In the genomic region with DNA sequence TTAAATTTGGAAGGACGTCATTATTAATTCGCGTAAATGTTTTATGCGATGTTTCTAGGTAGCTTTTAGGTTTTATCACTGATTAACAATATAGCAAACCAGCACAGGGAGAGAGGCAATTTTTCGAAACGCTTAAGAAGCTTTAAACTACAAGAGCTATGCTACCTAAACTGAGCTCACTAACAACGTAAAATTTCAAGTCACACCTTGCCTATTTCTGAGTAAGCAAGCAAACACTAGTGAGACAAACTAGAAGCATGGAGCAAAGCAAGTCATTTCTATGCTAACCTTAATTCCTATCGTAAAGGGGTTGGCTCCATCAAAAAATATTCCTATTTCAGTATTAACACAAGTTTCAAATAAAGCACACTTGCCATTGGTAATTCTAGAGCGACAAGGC, we compare ENCODE assay signal across 7 cellular contexts. TPM values are rescaled to one million over a fixed set of nuclear protein-coding genes. Genes with fewer than 3 reads are reported as not detected.
DNase-seq lines count a peak whose midpoint lies in the region; ATAC-seq, FAIRE-seq and TF ChIP-seq lines count a peak whose summit lies in the region.

No MANE protein-coding gene starts in this region.

- DNase-seq in hepatocyte (ENCODE audit: low spot score) (no peak), small intestine (no peak), NCI-H1694 treated with DMSO at 0.1 percent for 48 hours (lab: John Stamatoyannopoulos, UW) (no peak)

- peaks cover 8% of the 10 kb centered on the region for H4K20me1 ChIP-seq in hepatocyte (ENCODE audit: insufficient read depth, poor library complexity, severe bottlenecking)

- peaks cover 58% of the 10 kb centered on the region for H3K79me2 ChIP-seq in hepatocyte

- TF ChIP-seq CTCF in HEK293 (tag by site-specific recombination; IDR thresholded peaks at IDR 0.05) (no peak), WI38 (IDR thresholded peaks at IDR 0.05; ENCODE audit: low read depth, low read length) (no peak), hepatocyte (IDR thresholded peaks at IDR 0.05; ENCODE audit: poor library complexity) (no peak)

- H3K4me1 ChIP-seq in HEK293 (ENCODE audit: control insufficient read depth, insufficient read depth, low read length) (peaks cover 5% of the 10 kb centered on the region), hepatocyte (ENCODE audit: insufficient read depth) (peaks cover 6% of the 10 kb centered on the region), small intestine (ENCODE audit: control insufficient read depth in 2 of 2, insufficient read depth in 1 of 2, low read depth in 1 of 2, low read length in 1 of 2) (peaks cover 0 to 5% of the 10 kb centered on the region in 2 donors)

- H3K36me3 ChIP-seq in HEK293 (ENCODE audit: control insufficient read depth in 2 of 2, insufficient read depth in 1 of 2, low read length in 2 of 2) (no peaks in the 10 kb centered on the region), hepatocyte (replicated peaks; ENCODE audit: insufficient read depth, low read depth) (no peaks in the 10 kb centered on the region), small intestine (ENCODE audit: control insufficient read depth in 2 of 2, insufficient read depth in 2 of 2, low read length in 2 of 2) (no peaks in the 10 kb centered on the region)

- H3K27me3 ChIP-seq in hepatocyte: no peaks in the 10 kb centered on the region
- no peaks in the 10 kb centered on the region for H3K27me3 ChIP-seq in small intestine (ENCODE audit: control insufficient read depth in 2 of 2, insufficient read depth in 2 of 2, low read length in 2 of 2)

- no peak overlapping the region for H3K27ac ChIP-seq in HEK293 (ENCODE audit: extremely low read depth, low read depth, low read length)
- H3K27ac ChIP-seq in hepatocyte: peak overlapping the region; percentile 98
- peak overlapping the region in 1 of 2 donors; percentile 21 for H3K27ac ChIP-seq in small intestine (ENCODE audit: low read depth in 1 of 2, low read length in 1 of 2)

- POLR2A ChIA-PET in HEK293 (lab: Yijun Ruan, JAX): interaction anchor here (1.4 kb wide), 1 partner anchor 432 kb away, joined by 3 read pairs; a partner anchor contains a TSS

- no peaks in the 10 kb centered on the region for H3K9me2 ChIP-seq in hepatocyte (replicated peaks; ENCODE audit: insufficient read depth)

- H3K9me3 ChIP-seq in HEK293 (ENCODE audit: control insufficient read depth, insufficient read depth, low read depth, low read length) (no peaks in the 10 kb centered on the region), hepatocyte (ENCODE audit: low read depth) (no peaks in the 10 kb centered on the region), small intestine (ENCODE audit: control insufficient read depth, low read depth) (no peaks in the 10 kb centered on the region)

- CTCF ChIA-PET in HEK293 (lab: Yijun Ruan, JAX): interaction anchor here (0.6 to 1.5 kb wide), 4 partner anchors 13 to 469 kb away, joined by 3 read pairs; no protein-coding TSS in a partner anchor

- peak overlapping the region; percentile 49 for H2AFZ ChIP-seq in hepatocyte

- ATAC-seq in HG03354 (IDR thresholded peaks at IDR 0.05; ENCODE audit: poor library complexity, severe bottlenecking, unreplicated experiment): no peak
- ATAC-seq in GM21717 (IDR thresholded peaks at IDR 0.05; ENCODE audit: unreplicated experiment): no peak

- H3K4me3 ChIP-seq in HEK293 (ENCODE audit: low read depth, low read length) (peak overlapping the region; percentile 84), WI38 (ENCODE audit: low read depth, low read length) (peak overlapping the region; percentile 81), hepatocyte (peak overlapping the region; percentile 90), small intestine (ENCODE audit: low read depth in 1 of 2, low read length in 2 of 2) (peak overlapping the region; percentile 95 to 100)

- FAIRE-seq in small intestine (lab: Jason Lieb, UNC): no peak

- H3K4me2 ChIP-seq in hepatocyte: peak overlapping the region; percentile 87

- WGBS in hepatocyte (ENCODE audit: low lambda C conversion rate, missing lambda C conversion rate): 68% methylated on average over 9 of the region's 9 CpGs
- 20 to 37% (median 23%) methylated on average over 9 of the region's 9 CpGs for WGBS in small intestine, 3 donors

TF ChIP-seq in HEK293, 187 proteins besides CTCF, POLR2A, EP300 and RAD21:
- TF ChIP-seq ZEB2 (tag by site-specific recombination; IDR thresholded peaks at IDR 0.05) (no peak), ZNF621 (tag by site-specific recombination; IDR thresholded peaks at IDR 0.05) (no peak), ZNF292 (tag by site-specific recombination; IDR thresholded peaks at IDR 0.05; ENCODE audit: borderline replicate concordance, low read depth) (no peak), ZXDB (tag by site-specific recombination; IDR thresholded peaks at IDR 0.05) (no peak), ZNF23 (tag by site-specific recombination; IDR thresholded peaks at IDR 0.05; ENCODE audit: borderline replicate concordance) (no peak), ZNF155 (tag by site-specific recombination; IDR thresholded peaks at IDR 0.05) (no peak), ZNF214 (tag by site-specific recombination; IDR thresholded peaks at IDR 0.05; ENCODE audit: borderline replicate concordance) (no peak), ZNF404 (tag by site-specific recombination; IDR thresholded peaks at IDR 0.05) (no peak), ZNF555 (tag by site-specific recombination; conservative IDR thresholded peaks at IDR 0.05) (no peak)
- TF ChIP-seq, protein P1, sequence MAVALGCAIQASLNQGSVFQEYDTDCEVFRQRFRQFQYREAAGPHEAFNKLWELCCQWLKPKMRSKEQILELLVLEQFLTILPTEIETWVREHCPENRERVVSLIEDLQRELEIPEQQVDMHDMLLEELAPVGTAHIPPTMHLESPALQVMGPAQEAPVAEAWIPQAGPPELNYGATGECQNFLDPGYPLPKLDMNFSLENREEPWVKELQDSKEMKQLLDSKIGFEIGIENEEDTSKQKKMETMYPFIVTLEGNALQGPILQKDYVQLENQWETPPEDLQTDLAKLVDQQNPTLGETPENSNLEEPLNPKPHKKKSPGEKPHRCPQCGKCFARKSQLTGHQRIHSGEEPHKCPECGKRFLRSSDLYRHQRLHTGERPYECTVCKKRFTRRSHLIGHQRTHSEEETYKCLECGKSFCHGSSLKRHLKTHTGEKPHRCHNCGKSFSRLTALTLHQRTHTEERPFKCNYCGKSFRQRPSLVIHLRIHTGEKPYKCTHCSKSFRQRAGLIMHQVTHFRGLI (tag by site-specific recombination; IDR thresholded peaks at IDR 0.05): no peak
- TF ChIP-seq, protein P2, sequence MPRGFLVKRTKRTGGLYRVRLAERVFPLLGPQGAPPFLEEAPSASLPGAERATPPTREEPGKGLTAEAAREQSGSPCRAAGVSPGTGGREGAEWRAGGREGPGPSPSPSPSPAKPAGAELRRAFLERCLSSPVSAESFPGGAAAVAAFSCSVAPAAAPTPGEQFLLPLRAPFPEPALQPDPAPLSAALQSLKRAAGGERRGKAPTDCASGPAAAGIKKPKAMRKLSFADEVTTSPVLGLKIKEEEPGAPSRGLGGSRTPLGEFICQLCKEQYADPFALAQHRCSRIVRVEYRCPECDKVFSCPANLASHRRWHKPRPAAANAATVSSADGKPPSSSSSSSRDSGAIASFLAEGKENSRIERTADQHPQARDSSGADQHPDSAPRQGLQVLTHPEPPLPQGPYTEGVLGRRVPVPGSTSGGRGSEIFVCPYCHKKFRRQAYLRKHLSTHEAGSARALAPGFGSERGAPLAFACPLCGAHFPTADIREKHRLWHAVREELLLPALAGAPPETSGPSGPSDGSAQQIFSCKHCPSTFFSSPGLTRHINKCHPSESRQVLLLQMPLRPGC (tag by site-specific recombination; IDR thresholded peaks at IDR 0.05): no peak
- TF ChIP-seq, protein P3, sequence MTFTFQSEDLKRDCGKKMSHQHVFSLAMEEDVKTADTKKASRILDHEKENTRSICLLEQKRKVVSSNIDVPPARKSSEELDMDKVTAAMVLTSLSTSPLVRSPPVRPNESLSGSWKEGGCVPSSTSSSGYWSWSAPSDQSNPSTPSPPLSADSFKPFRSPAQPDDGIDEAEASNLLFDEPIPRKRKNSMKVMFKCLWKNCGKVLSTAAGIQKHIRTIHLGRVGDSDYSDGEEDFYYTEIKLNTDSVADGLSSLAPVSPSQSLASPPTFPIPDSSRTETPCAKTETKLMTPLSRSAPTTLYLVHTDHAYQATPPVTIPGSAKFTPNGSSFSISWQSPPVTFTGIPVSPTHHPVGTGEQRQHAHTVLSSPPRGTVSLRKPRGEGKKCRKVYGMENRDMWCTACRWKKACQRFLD (tag by site-specific recombination; IDR thresholded peaks at IDR 0.05): no peak
- TF ChIP-seq, protein P4, sequence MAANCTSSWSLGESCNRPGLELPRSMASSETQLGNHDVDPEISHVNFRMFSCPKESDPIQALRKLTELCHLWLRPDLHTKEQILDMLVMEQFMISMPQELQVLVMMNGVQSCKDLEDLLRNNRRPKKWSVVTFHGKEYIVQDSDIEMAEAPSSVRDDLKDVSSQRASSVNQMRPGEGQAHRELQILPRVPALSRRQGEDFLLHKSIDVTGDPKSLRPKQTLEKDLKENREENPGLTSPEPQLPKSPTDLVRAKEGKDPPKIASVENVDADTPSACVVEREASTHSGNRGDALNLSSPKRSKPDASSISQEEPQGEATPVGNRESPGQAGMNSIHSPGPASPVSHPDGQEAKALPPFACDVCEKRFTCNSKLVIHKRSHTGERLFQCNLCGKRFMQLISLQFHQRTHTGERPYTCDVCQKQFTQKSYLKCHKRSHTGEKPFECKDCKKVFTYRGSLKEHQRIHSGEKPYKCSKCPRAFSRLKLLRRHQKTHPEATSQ (tag by site-specific recombination; IDR thresholded peaks at IDR 0.05): no peak

RNA-seq across cellular contexts. Expression of a gene that starts 1.2 kb away (rescaled TPM):
- 24.5 and 34.4 TPM in 2 replicates for total RNA-seq in hepatocyte
- polyA plus RNA-seq in hepatocyte (20.3 and 29.4 TPM in 2 replicates), small intestine (10 to 100 TPM; 16.3 to 37.1 (median 23.0) TPM)
